Comparison of ENCODE assay signal across 7 cellular contexts in genomic region chr7:148676291-148676690, GRCh38.
"Had no signal": no experiment of that assay in that cellular context is flagged by ENCODE, and none has a peak within 500 bp of the region (broad histone marks: within the 10 kb centered on the region; RNA-seq: fewer than 3 reads in every experiment).

No MANE protein-coding gene starts in this region.

- H3K36me3 ChIP-seq: HAP-1 had no signal

- H2AFZ ChIP-seq: GM23248 had no signal

- H3K27ac ChIP-seq: GM23248, HL-60 had no signal

- H3K4me3 ChIP-seq: GM23248, HAP-1 had no signal

- H3K4me1 ChIP-seq: HAP-1 had no signal

- H3K9me3 ChIP-seq: HAP-1 had no signal

- H3K9ac ChIP-seq: GM23248 had no signal

- FAIRE-seq: HepG2 had no signal

- DNase-seq: GM23248, H7, HFFc6, KBM-7 had no signal
